Comparison of ENCODE assay signal across 9 cellular contexts in the genomic region with DNA sequence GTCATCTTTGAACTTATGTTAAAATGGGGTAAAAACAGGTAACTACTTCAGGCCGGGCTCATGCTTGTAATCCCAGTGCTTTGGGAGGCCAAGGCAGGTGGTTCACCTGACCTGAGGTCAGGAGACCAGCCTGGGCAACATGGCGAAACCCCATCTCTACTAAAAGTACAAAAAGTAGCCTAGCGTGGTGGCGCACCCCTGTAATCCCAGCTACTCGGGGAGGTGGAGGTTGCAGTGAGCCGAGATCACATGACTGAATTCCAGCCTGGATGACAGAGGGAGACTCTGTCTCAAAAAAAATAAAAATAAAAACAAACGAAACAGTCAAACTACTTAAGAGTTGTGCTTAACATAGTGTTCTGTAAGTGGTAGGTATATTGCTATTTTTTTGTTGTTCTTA. TPM values are rescaled to one million over a fixed set of nuclear protein-coding genes. Genes with fewer than 3 reads are reported as not detected.
A peak's percentile ranks its signal among the peaks of the same experiment; 100 is the strongest.
DNase-seq lines count a peak whose midpoint lies in the region; ATAC-seq, FAIRE-seq and TF ChIP-seq lines count a peak whose summit lies in the region.
"Had no signal": no experiment of that assay in that cellular context is flagged by ENCODE, and none has a peak within 500 bp of the region (broad histone marks: within the 10 kb centered on the region; RNA-seq: fewer than 3 reads in every experiment).

No MANE protein-coding gene starts in this region.

- peaks cover 47% of the 10 kb centered on the region for H3K4me1 ChIP-seq in CD4-positive, alpha-beta memory T cell (ENCODE audit: insufficient read depth, low read length)
- peaks cover 33% of the 10 kb centered on the region for H3K4me1 ChIP-seq in OCI-LY7 (ENCODE audit: insufficient read depth, low read length, poor library complexity, severe bottlenecking)
- H3K4me1 ChIP-seq in endothelial cell of umbilical vein (ENCODE audit: control insufficient read depth, extremely low read depth, insufficient read depth, low read length) = peaks cover 13% of the 10 kb centered on the region
- peaks cover 40 to 76% of the 10 kb centered on the region in 2 experiments for H3K4me1 ChIP-seq in neutrophil (ENCODE audit: control insufficient read depth in 1 of 2, insufficient read depth in 1 of 2, low read depth in 1 of 2, low read length in 1 of 2)

- no peak for ATAC-seq in HG03135 (IDR thresholded peaks at IDR 0.05; ENCODE audit: unreplicated experiment)

- dilution Hi-C loops in endothelial cell of umbilical vein (cut with MboI; ENCODE audit: extremely low pct_ligation_motif_present, low sequenced_read_pairs) = no loop called here

- peaks cover 6% of the 10 kb centered on the region for H3K36me3 ChIP-seq in CD4-positive, alpha-beta memory T cell (ENCODE audit: insufficient read depth, low read length)
- H3K36me3 ChIP-seq in OCI-LY7 (ENCODE audit: insufficient read depth, low read length) = peaks cover 71% of the 10 kb centered on the region
- peaks cover 0 to 2% of the 10 kb centered on the region in 2 experiments for H3K36me3 ChIP-seq in endothelial cell of umbilical vein (ENCODE audit: control insufficient read depth in 2 of 2, extremely low read depth in 1 of 2, insufficient read depth in 2 of 2, low read length in 2 of 2)
- H3K36me3 ChIP-seq in neutrophil = peaks cover 33% of the 10 kb centered on the region

- H3K4me3 ChIP-seq in CD4-positive, alpha-beta memory T cell (ENCODE audit: low read length in 2 of 2) = peak overlapping the region; percentile 50 to 98
- H3K4me3 ChIP-seq in OCI-LY7 (ENCODE audit: low read depth, low read length, poor library complexity, severe bottlenecking) (peak overlapping the region; percentile 100), endothelial cell of umbilical vein (replicated peaks in 1 of 3; ENCODE audit: insufficient read depth in 1 of 3, low read depth in 1 of 3, low read length in 3 of 3) (peak overlapping the region; percentile 69 to 95 (median 87)), neutrophil (ENCODE audit: low read depth in 1 of 2, low read length in 1 of 2) (peak overlapping the region; percentile 81 to 93)

- peaks cover 84% of the 10 kb centered on the region for H3K79me2 ChIP-seq in OCI-LY7 (ENCODE audit: insufficient read depth, low read depth, low read length)
- peaks cover 74% of the 10 kb centered on the region for H3K79me2 ChIP-seq in endothelial cell of umbilical vein (ENCODE audit: control insufficient read depth, insufficient read depth, low read length)

- DNase-seq in CD4-positive, alpha-beta memory T cell = no peak
- no peak for DNase-seq in OCI-LY7 (ENCODE audit: low spot score)
- DNase-seq in endothelial cell of umbilical vein (ENCODE audit: low read depth, low spot score) = no peak
- DNase-seq in mucosa of gallbladder (ENCODE audit: low spot score) = no peak
- DNase-seq in NCI-H2171 treated with DMSO at 0.1 percent for 48 hours (lab: John Stamatoyannopoulos, UW) = no peak
- DNase-seq in activated CD4-positive, alpha-beta T cell treated with anti-CD3 and anti-CD28 coated beads for 4 hours = no peak
- DNase-seq: cerebellar nuclear complex had no signal

- H3K27ac Mint-ChIP-seq in CD4-positive, alpha-beta memory T cell = peak overlapping the region; percentile 70 to 100 (median 100)

- no peaks in the 10 kb centered on the region for H3K9me2 ChIP-seq in OCI-LY7 (ENCODE audit: insufficient read depth, low read length)

- no peaks in the 10 kb centered on the region for H3K27me3 Mint-ChIP-seq in CD4-positive, alpha-beta memory T cell

- TF ChIP-seq CTCF in OCI-LY7 (conservative IDR thresholded peaks at IDR 0.05; ENCODE audit: low read length) (no peak), endothelial cell of umbilical vein (IDR thresholded peaks at IDR 0.05; ENCODE audit: extremely low read depth in 1 of 2, insufficient read depth in 1 of 2, low read depth in 1 of 2, low read length in 2 of 2) (no peak), neutrophil (IDR thresholded peaks at IDR 0.05) (no peak)

- H3K4me2 ChIP-seq in OCI-LY7 (ENCODE audit: low read length) = peak overlapping the region; percentile 97
- peak overlapping the region; percentile 91 for H3K4me2 ChIP-seq in endothelial cell of umbilical vein (ENCODE audit: insufficient read depth, low read length)

- POLR2A ChIA-PET in CD4-positive, alpha-beta memory T cell (lab: Charles Lee; ENCODE audit: partially characterized antibody) = interaction anchor here (1.4 to 3.6 kb wide), 8 partner anchors 8 to 105 kb away, joined by 3 to 40 read pairs (median 7); no protein-coding TSS in a partner anchor
- POLR2A ChIA-PET in OCI-LY7 (lab: Charles Lee) (no interaction called here), endothelial cell of umbilical vein (lab: Charles Lee) (no interaction called here)

- H3K4me3 Mint-ChIP-seq in CD4-positive, alpha-beta memory T cell = peak overlapping the region; percentile 91 to 99 (median 98)

- H2AFZ ChIP-seq in OCI-LY7 (ENCODE audit: low read length) = no peak overlapping the region
- H2AFZ ChIP-seq in endothelial cell of umbilical vein (ENCODE audit: low read depth, low read length) = no peak overlapping the region

- H3K9me3 ChIP-seq in CD4-positive, alpha-beta memory T cell (ENCODE audit: control insufficient read depth in 1 of 2, low read length in 2 of 2) = no peaks in the 10 kb centered on the region
- H3K9me3 ChIP-seq in OCI-LY7 (ENCODE audit: low read length) (no peaks in the 10 kb centered on the region), endothelial cell of umbilical vein (replicated peaks; ENCODE audit: control insufficient read depth, insufficient read depth, low read length) (no peaks in the 10 kb centered on the region), neutrophil (no peaks in the 10 kb centered on the region)

- CTCF ChIA-PET in CD4-positive, alpha-beta memory T cell (lab: Charles Lee; ENCODE audit: partially characterized antibody) = interaction anchor here (1.5 kb wide), 1 partner anchor 107 kb away, joined by 6 read pairs; no protein-coding TSS in a partner anchor
- CTCF ChIA-PET in OCI-LY7 (lab: Charles Lee; ENCODE audit: unreplicated experiment) = no interaction called here
- CTCF ChIA-PET in endothelial cell of umbilical vein (lab: Charles Lee) = no interaction called here

- no peaks in the 10 kb centered on the region for H3K9me1 ChIP-seq in endothelial cell of umbilical vein (replicated peaks; ENCODE audit: control insufficient read depth, extremely low read depth, insufficient read depth, low read length)

- H3K9me3 Mint-ChIP-seq in CD4-positive, alpha-beta memory T cell = peaks cover 0 to 18% (median 0%) of the 10 kb centered on the region in 8 donors

- H3K27me3 ChIP-seq in CD4-positive, alpha-beta memory T cell (ENCODE audit: insufficient read depth, low read length) = no peaks in the 10 kb centered on the region
- no peaks in the 10 kb centered on the region for H3K27me3 ChIP-seq in endothelial cell of umbilical vein (ENCODE audit: control insufficient read depth in 2 of 2, insufficient read depth in 2 of 2, low read length in 2 of 2)
- no peaks in the 10 kb centered on the region for H3K27me3 ChIP-seq in neutrophil

- BruUV-seq in OCI-LY7 (replicated peaks; lab: Mats Ljungman, UMichigan) = no TSS peak
- no TSS peak for BruUV-seq in endothelial cell of umbilical vein (replicated peaks; lab: Mats Ljungman, UMichigan)

- H3K27ac ChIP-seq in CD4-positive, alpha-beta memory T cell (ENCODE audit: low read depth, low read length) = peak overlapping the region; percentile 98
- H3K27ac ChIP-seq in OCI-LY7 (ENCODE audit: low read depth, low read length, poor library complexity, severe bottlenecking) (no peak overlapping the region), endothelial cell of umbilical vein (ENCODE audit: insufficient read depth, low read depth, low read length) (no peak overlapping the region), neutrophil (peak overlapping the region; percentile 100)

- TF ChIP-seq POLR2A in endothelial cell of umbilical vein (IDR thresholded peaks at IDR 0.05; ENCODE audit: low read depth, low read length) = no peak

- H4K20me1 ChIP-seq in OCI-LY7 (ENCODE audit: insufficient read depth, low read length) = peaks cover 47% of the 10 kb centered on the region
- peaks cover 13% of the 10 kb centered on the region for H4K20me1 ChIP-seq in endothelial cell of umbilical vein (replicated peaks; ENCODE audit: control insufficient read depth, extremely low read depth, insufficient read depth, low read length)

- intact Hi-C loops in CD4-positive, alpha-beta memory T cell (cut with micrococcal nuclease) = loop anchor here (2.0 to 10.0 kb wide), 2 partner anchors 602 to 752 kb away; a partner anchor contains a TSS
- intact Hi-C loops in OCI-LY7 (cut with micrococcal nuclease; ENCODE audit: unreplicated experiment) (loop anchor here (10.0 kb wide), 1 partner anchor 602 kb away; a partner anchor contains a TSS), endothelial cell of umbilical vein (cut with micrococcal nuclease) (loop anchor here (10.0 kb wide), 1 partner anchor 252 kb away; a partner anchor contains a TSS)

- no peak for FAIRE-seq in endothelial cell of umbilical vein (lab: Jason Lieb, UNC)

- H3K36me3 Mint-ChIP-seq in CD4-positive, alpha-beta memory T cell = peaks cover 33 to 75% of the 10 kb centered on the region in 2 donors

- H3K4me1 Mint-ChIP-seq in CD4-positive, alpha-beta memory T cell = peaks cover 18 to 76% (median 53%) of the 10 kb centered on the region in 4 donors

- peak overlapping the region; percentile 97 for H3K9ac ChIP-seq in endothelial cell of umbilical vein (replicated peaks; ENCODE audit: extremely low read depth, insufficient read depth, low read length)

TF ChIP-seq in endothelial cell of umbilical vein, 7 proteins besides CTCF, POLR2A, EP300 and RAD21:
- no peak for TF ChIP-seq GATA2 (IDR thresholded peaks at IDR 0.05; ENCODE audit: insufficient read depth, insufficient read length, low read depth, low read length)
TF ChIP-seq in endothelial cell of umbilical vein: peak in this region for 0.

RNA-seq across cellular contexts. Expression of a gene that starts 2.5 kb away (rescaled TPM):
- 100 to 1,000 TPM; 318 to 320 TPM for total RNA-seq in CD4-positive, alpha-beta memory T cell
- 100 to 1,000 TPM; 256 to 257 TPM for polyA plus RNA-seq in CD4-positive, alpha-beta memory T cell
- 69.6 and 75.1 TPM in 2 replicates for total RNA-seq in OCI-LY7 (2014; rRNA removed; shearing (Covaris generic))
- total RNA-seq in OCI-LY7 (2022) (85.0 and 96.4 TPM in 2 replicates), endothelial cell of umbilical vein (300 and 304 TPM in 2 replicates), mucosa of gallbladder (254 TPM)
- 28.7 and 48.5 TPM in 2 replicates for polyA plus RNA-seq in endothelial cell of umbilical vein
- 49.3 and 50.0 TPM in 2 replicates for polyA plus RNA-seq in endothelial cell of umbilical vein (2011; cell fraction: cytosol; rRNA removed)
- 128 and 131 TPM in 2 replicates for polyA plus RNA-seq in endothelial cell of umbilical vein (2011; cell fraction: nucleus; rRNA removed)
- 171 and 238 TPM in 2 replicates for polyA plus RNA-seq in endothelial cell of umbilical vein (2012)
- 158 and 184 TPM in 2 replicates for polyA minus RNA-seq in endothelial cell of umbilical vein
- polyA minus RNA-seq in endothelial cell of umbilical vein (2011; cell fraction: cytosol; rRNA and poly(A)+ RNA removed) = 175 TPM
- 207 and 245 TPM in 2 replicates for polyA minus RNA-seq in endothelial cell of umbilical vein (2011; cell fraction: nucleus; rRNA and poly(A)+ RNA removed)

Comparison
In these comparisons a context has a peak if more than half of its experiments do, and no peak if none do; other contexts are left out.
1. H3K27ac ChIP-seq: peak in CD4-positive, alpha-beta memory T cell (single experiment) and neutrophil (single experiment); none in OCI-LY7 (single experiment) and endothelial cell of umbilical vein (single experiment).
2. Peak in every context shown above with its lines, with median percentiles within 50 percentile points of each other: H3K4me3 ChIP-seq.